12 cellular contexts compared by ENCODE assay signal in the genomic region with DNA sequence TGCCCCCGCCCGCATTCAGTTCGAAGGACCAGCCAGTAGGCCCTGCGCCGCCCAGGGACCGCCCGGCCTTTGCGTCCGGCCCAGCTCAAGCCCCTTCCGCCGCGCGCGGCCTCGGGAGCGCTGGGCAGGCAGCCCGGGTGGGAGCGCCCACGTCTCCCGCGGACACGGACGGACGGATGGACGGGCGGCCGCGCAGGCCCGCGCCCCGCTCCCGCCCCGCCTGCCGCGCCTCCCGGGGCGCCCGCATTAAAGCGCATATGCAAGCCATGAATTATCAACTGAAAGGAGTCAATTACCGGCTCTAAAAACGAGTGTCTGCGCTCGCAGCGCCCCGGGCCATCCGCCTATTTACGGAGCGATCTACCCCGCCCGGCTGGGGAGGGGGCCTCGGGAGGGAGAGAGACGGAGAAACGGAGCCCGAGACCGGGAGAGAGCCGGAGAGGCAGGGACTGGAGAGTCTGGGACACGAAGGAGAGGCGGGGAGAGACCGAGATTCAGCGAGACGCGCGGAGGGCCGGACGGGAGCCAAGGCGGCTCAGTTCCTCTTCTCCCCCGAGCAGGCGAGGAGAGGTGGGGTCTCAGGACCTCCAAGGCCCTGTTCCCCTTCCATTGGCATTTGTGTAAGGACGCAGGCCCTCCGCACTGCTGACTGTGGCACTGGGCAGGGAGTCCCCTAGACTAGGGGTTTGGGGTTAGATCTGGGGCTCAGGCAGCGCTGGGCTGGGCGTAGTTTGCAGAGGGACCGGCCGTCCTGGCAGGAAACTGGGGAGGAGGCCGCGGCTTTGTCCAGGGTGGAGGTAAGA. TPM values are rescaled to one million over a fixed set of nuclear protein-coding genes. Genes with fewer than 3 reads are reported as not detected.
DNase-seq lines count a peak whose midpoint lies in the region; ATAC-seq and TF ChIP-seq lines count a peak whose summit lies in the region.
"Had no signal": no experiment of that assay in that cellular context is flagged by ENCODE, and none has a peak within 500 bp of the region (broad histone marks: within the 10 kb centered on the region; RNA-seq: fewer than 3 reads in every experiment).

No MANE protein-coding gene starts in this region.

- H3F3A ChIP-seq in MM.1S (ENCODE audit: insufficient read depth, low read length) = no peaks in the 10 kb centered on the region

- POLR2A ChIA-PET in CD8-positive, alpha-beta T cell (lab: Charles Lee) = no interaction called here

- peak overlapping the region; percentile 1 for H3K4me3 Mint-ChIP-seq in CD8-positive, alpha-beta T cell
- H3K4me3 Mint-ChIP-seq in progenitor cell of endocrine pancreas (ENCODE audit: low read depth) = peak overlapping the region; percentile 63
- no peak overlapping the region for H3K4me3 Mint-ChIP-seq in natural killer cell treated with Interleukin-12 subunit alpha and Interleukin-12 subunit beta and Interleukin-15 and Interleukin-18, amount 100 ng/mL, for 72 hours

- intact Hi-C loops in CD8-positive, alpha-beta T cell (cut with DNase I, micrococcal nuclease) = loop anchor here in 1 of 2 experiments (5.0 to 10.0 kb wide), 3 partner anchors 99 to 726 kb away; no protein-coding TSS in a partner anchor

- no peak overlapping the region for H3K27ac ChIP-seq in CD8-positive, alpha-beta T cell (ENCODE audit: low read depth, low read length)
- H3K27ac ChIP-seq in Peyer's patch (no peak overlapping the region), right atrium auricular region (no peak overlapping the region), MM.1S (ENCODE audit: low read length) (no peak overlapping the region)
- H3K27ac ChIP-seq: foreskin keratinocyte had no signal

- H3K36me3 Mint-ChIP-seq in CD8-positive, alpha-beta T cell = no peaks in the 10 kb centered on the region
- H3K36me3 Mint-ChIP-seq in progenitor cell of endocrine pancreas (ENCODE audit: insufficient read depth) = no peaks in the 10 kb centered on the region
- H3K36me3 Mint-ChIP-seq in natural killer cell treated with Interleukin-12 subunit alpha and Interleukin-12 subunit beta and Interleukin-15 and Interleukin-18, amount 100 ng/mL, for 72 hours = no peaks in the 10 kb centered on the region
- H3K36me3 Mint-ChIP-seq: activated naive CD4-positive, alpha-beta T cell treated with anti-CD3 and anti-CD28 coated beads, Interleukin-2, amount 50 U/mL, for 72 hours had no signal

- no peak overlapping the region for H3K27ac Mint-ChIP-seq in CD8-positive, alpha-beta T cell
- H3K27ac Mint-ChIP-seq in progenitor cell of endocrine pancreas = no peak overlapping the region
- H3K27ac Mint-ChIP-seq in natural killer cell treated with Interleukin-12 subunit alpha and Interleukin-12 subunit beta and Interleukin-15 and Interleukin-18, amount 100 ng/mL, for 72 hours = no peak overlapping the region
- H3K27ac Mint-ChIP-seq: activated naive CD4-positive, alpha-beta T cell treated with anti-CD3 and anti-CD28 coated beads, Interleukin-2, amount 50 U/mL, for 72 hours had no signal

- no peak for TF ChIP-seq CTCF in CD8-positive, alpha-beta T cell (IDR thresholded peaks at IDR 0.05)
- TF ChIP-seq CTCF in Peyer's patch (IDR thresholded peaks at IDR 0.05) (no peak), right atrium auricular region (IDR thresholded peaks at IDR 0.05) (no peak), progenitor cell of endocrine pancreas (IDR thresholded peaks at IDR 0.05; ENCODE audit: unreplicated experiment) (no peak), MM.1S (IDR thresholded peaks at IDR 0.05; ENCODE audit: low read length) (no peak)

- H3K36me3 ChIP-seq in CD8-positive, alpha-beta T cell (ENCODE audit: insufficient read depth, low read length) = no peaks in the 10 kb centered on the region
- H3K36me3 ChIP-seq in Peyer's patch (no peaks in the 10 kb centered on the region), right atrium auricular region (no peaks in the 10 kb centered on the region), MM.1S (replicated peaks; ENCODE audit: insufficient read depth, low read length) (no peaks in the 10 kb centered on the region)

- H4K20me1 ChIP-seq in MM.1S (ENCODE audit: insufficient read depth, low read length) = no peaks in the 10 kb centered on the region

- peaks cover 6% of the 10 kb centered on the region for H3K4me1 ChIP-seq in CD8-positive, alpha-beta T cell (ENCODE audit: insufficient read depth, low read length)
- peaks cover 0 to 4% (median 0%) of the 10 kb centered on the region in 4 donors for H3K4me1 ChIP-seq in Peyer's patch
- H3K4me1 ChIP-seq in right atrium auricular region = peaks cover 0 to 15% of the 10 kb centered on the region in 2 donors
- no peaks in the 10 kb centered on the region for H3K4me1 ChIP-seq in MM.1S (ENCODE audit: low read length)
- H3K4me1 ChIP-seq: foreskin keratinocyte had no signal

- peaks cover 17% of the 10 kb centered on the region for H3K4me1 Mint-ChIP-seq in CD8-positive, alpha-beta T cell (ENCODE audit: low read depth)
- H3K4me1 Mint-ChIP-seq in progenitor cell of endocrine pancreas (ENCODE audit: low read depth) = peaks cover 4% of the 10 kb centered on the region
- peaks cover 3 to 6% of the 10 kb centered on the region in 2 donors for H3K4me1 Mint-ChIP-seq in natural killer cell treated with Interleukin-12 subunit alpha and Interleukin-12 subunit beta and Interleukin-15 and Interleukin-18, amount 100 ng/mL, for 72 hours (ENCODE audit: low read depth in 2 of 2)

- CTCF ChIA-PET in CD8-positive, alpha-beta T cell (lab: Charles Lee) = interaction anchor here (0.8 to 5.3 kb wide), 9 partner anchors 11 to 277 kb away, joined by 3 to 57 read pairs (median 7); partner anchors contain the start of gene MKNK1

- DNase-seq in CD8-positive, alpha-beta T cell = no peak
- no peak for DNase-seq in Peyer's patch
- no peak for DNase-seq in right atrium auricular region (ENCODE audit: low spot score)
- DNase-seq in progenitor cell of endocrine pancreas (ENCODE audit: low spot score, unreplicated experiment) = no peak
- no peak for DNase-seq in natural killer cell treated with Interleukin-12 subunit alpha and Interleukin-12 subunit beta and Interleukin-15 and Interleukin-18, amount 100 ng/mL, for 72 hours (ENCODE audit: low spot score)
- no peak for DNase-seq in MM.1S
- DNase-seq in NCI-H524 treated with DMSO at 0.1 percent for 48 hours (lab: John Stamatoyannopoulos, UW) = no peak
- no peak for DNase-seq in GM19240 (ENCODE audit: insufficient read length, low spot score)
- DNase-seq: foreskin keratinocyte, NCI-H2029 treated with DMSO at 0.1 percent for 48 hours, T1000 had no signal

- H3K9ac ChIP-seq in MM.1S (ENCODE audit: low read length) = no peak overlapping the region

- peaks cover 55% of the 10 kb centered on the region for H3K27me3 Mint-ChIP-seq in CD8-positive, alpha-beta T cell (ENCODE audit: low read depth)
- H3K27me3 Mint-ChIP-seq in progenitor cell of endocrine pancreas = peaks cover 94% of the 10 kb centered on the region
- peaks cover 56 to 64% of the 10 kb centered on the region in 2 donors for H3K27me3 Mint-ChIP-seq in natural killer cell treated with Interleukin-12 subunit alpha and Interleukin-12 subunit beta and Interleukin-15 and Interleukin-18, amount 100 ng/mL, for 72 hours

- H3K79me2 ChIP-seq in MM.1S (ENCODE audit: low read length) = no peaks in the 10 kb centered on the region

- no peak overlapping the region for H3K4me3 ChIP-seq in CD8-positive, alpha-beta T cell (ENCODE audit: low read depth, low read length)
- peak overlapping the region in 3 of 4 donors; percentile 12 to 45 (median 17) for H3K4me3 ChIP-seq in Peyer's patch
- H3K4me3 ChIP-seq in right atrium auricular region = peak overlapping the region; percentile 26 to 41
- H3K4me3 ChIP-seq in MM.1S (ENCODE audit: low read length) = no peak overlapping the region

- H3K9me3 Mint-ChIP-seq in CD8-positive, alpha-beta T cell = no peaks in the 10 kb centered on the region
- no peaks in the 10 kb centered on the region for H3K9me3 Mint-ChIP-seq in progenitor cell of endocrine pancreas (ENCODE audit: low read depth)
- no peaks in the 10 kb centered on the region for H3K9me3 Mint-ChIP-seq in natural killer cell treated with Interleukin-12 subunit alpha and Interleukin-12 subunit beta and Interleukin-15 and Interleukin-18, amount 100 ng/mL, for 72 hours
- H3K9me3 Mint-ChIP-seq: activated naive CD4-positive, alpha-beta T cell treated with anti-CD3 and anti-CD28 coated beads, Interleukin-2, amount 50 U/mL, for 72 hours had no signal

- no peak overlapping the region for H3K4me2 ChIP-seq in MM.1S (ENCODE audit: low read depth, low read length)

- H2AFZ ChIP-seq in MM.1S (ENCODE audit: low read length) = no peak overlapping the region

- no peaks in the 10 kb centered on the region for H3K9me3 ChIP-seq in CD8-positive, alpha-beta T cell (ENCODE audit: low read length)
- H3K9me3 ChIP-seq in Peyer's patch (no peaks in the 10 kb centered on the region), right atrium auricular region (no peaks in the 10 kb centered on the region), MM.1S (replicated peaks; ENCODE audit: insufficient read depth, low read length) (no peaks in the 10 kb centered on the region)

- H3K27me3 ChIP-seq in CD8-positive, alpha-beta T cell (ENCODE audit: insufficient read depth, low read length) = peaks cover 12% of the 10 kb centered on the region
- H3K27me3 ChIP-seq in Peyer's patch (no peaks in the 10 kb centered on the region), right atrium auricular region (peaks cover 4 to 8% of the 10 kb centered on the region in 2 donors), MM.1S (replicated peaks; ENCODE audit: insufficient read depth, low read length) (peaks cover 66% of the 10 kb centered on the region)

- no peak for ATAC-seq in CD8-positive, alpha-beta T cell
- no peak for ATAC-seq in natural killer cell treated with Interleukin-12 subunit alpha and Interleukin-12 subunit beta and Interleukin-15 and Interleukin-18, amount 100 ng/mL, for 72 hours
- ATAC-seq: foreskin keratinocyte had no signal

- H3K9me2 ChIP-seq in MM.1S (replicated peaks; ENCODE audit: insufficient read depth, low read length) = no peaks in the 10 kb centered on the region

- no peak for TF ChIP-seq POLR2A in Peyer's patch (IDR thresholded peaks at IDR 0.05)

RNA-seq across cellular contexts. Expression of gene DMBX1, which starts 41.3 kb away (rescaled TPM):
- total RNA-seq in CD8-positive, alpha-beta T cell = not detected
- total RNA-seq in Peyer's patch = not detected
- total RNA-seq in right atrium auricular region = not detected
- not detected in 2 replicates for total RNA-seq in progenitor cell of endocrine pancreas
- total RNA-seq in natural killer cell treated with Interleukin-12 subunit alpha and Interleukin-12 subunit beta and Interleukin-15 and Interleukin-18, amount 100 ng/mL, for 72 hours = under 1 TPM; 0.26 to 0.47 TPM
- total RNA-seq: foreskin keratinocyte had no signal

RNA-seq across cellular contexts. Expression of gene FAAH, which starts 54.2 kb away (rescaled TPM):
- total RNA-seq in CD8-positive, alpha-beta T cell = 1 to 10 TPM; 6.1 to 6.5 TPM
- total RNA-seq in Peyer's patch = 100 to 1,000 TPM; 107 to 230 (median 152) TPM
- 10 to 100 TPM in 1 of 2 donors, 1 to 10 TPM in 1; 6.3 to 10.5 TPM for total RNA-seq in right atrium auricular region
- 36.6 and 38.6 TPM in 2 replicates for total RNA-seq in progenitor cell of endocrine pancreas
- 1 to 10 TPM; 4.1 to 6.6 TPM for total RNA-seq in natural killer cell treated with Interleukin-12 subunit alpha and Interleukin-12 subunit beta and Interleukin-15 and Interleukin-18, amount 100 ng/mL, for 72 hours

Comparison
In these comparisons a context has a peak if more than half of its experiments do, and no peak if none do; other contexts are left out.
1. H3K4me3 ChIP-seq: peak in Peyer's patch (3 of 4) and right atrium auricular region (2 of 2); none in CD8-positive, alpha-beta T cell (single experiment) and MM.1S (single experiment).